12 cellular contexts compared by ENCODE assay signal in the genomic region with DNA sequence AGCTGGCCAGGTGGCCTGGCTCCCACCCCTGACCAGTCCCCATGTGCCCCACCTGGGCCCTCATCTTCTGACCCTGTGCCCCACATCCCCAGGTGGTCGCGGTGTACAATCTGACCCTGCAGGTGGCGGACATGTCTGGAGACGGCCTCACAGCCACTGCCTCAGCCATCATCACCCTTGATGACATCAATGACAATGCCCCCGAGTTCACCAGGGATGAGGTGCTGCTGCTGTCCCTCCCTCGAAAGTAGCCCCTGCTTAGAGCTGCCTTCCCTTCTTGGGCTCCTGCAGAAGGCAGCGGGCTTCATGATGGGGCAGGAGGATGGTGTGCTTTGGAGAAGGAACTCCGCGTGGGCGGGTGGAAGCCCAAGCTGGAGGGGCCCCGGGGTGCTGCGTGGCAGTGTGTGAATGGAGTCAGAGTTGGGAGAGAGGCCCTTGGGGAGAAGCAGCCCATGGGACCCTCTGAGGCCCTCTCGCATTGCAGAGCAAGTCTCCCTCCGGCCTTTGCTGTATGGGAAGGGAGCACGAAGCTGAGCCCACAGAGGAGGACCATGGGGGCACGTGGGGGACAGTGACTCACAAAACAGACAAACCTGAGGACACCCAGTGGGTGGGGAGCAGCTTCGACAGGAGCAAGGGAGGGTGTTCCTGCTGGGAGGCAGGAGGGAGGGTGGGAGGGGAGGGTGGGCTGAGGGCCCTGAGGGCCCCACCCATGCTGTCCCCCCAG. TPM values are rescaled to one million over a fixed set of nuclear protein-coding genes. Genes with fewer than 3 reads are reported as not detected.
DNase-seq lines count a peak whose midpoint lies in the region; ATAC-seq and TF ChIP-seq lines count a peak whose summit lies in the region.
"Had no signal": no experiment of that assay in that cellular context is flagged by ENCODE, and none has a peak within 500 bp of the region (broad histone marks: within the 10 kb centered on the region; RNA-seq: fewer than 3 reads in every experiment).

No MANE protein-coding gene starts in this region.

- POLR2A ChIA-PET in activated CD4-positive, alpha-beta memory T cell treated with anti-CD3 and anti-CD28 coated beads, Interleukin-2, amount 10 ng/mL, durations not matched to agents 7 days and 5 days (lab: Charles Lee) = no interaction called here

- ATAC-seq in left colon (peak; percentile 23), HG02884 (IDR thresholded peaks at IDR 0.05; ENCODE audit: unreplicated experiment) (no peak), HG03039 (IDR thresholded peaks at IDR 0.05; ENCODE audit: unreplicated experiment) (no peak)
- ATAC-seq: heart right ventricle had no signal

- intact Hi-C loops in left colon (cut with DNase I, micrococcal nuclease) = no loop called here

- DNase-seq in ACHN = peak; percentile 34
- peak; percentile 60 for DNase-seq in GM06990 (ENCODE audit: extremely low read depth, insufficient read length)
- peak; percentile 44 for DNase-seq in activated CD4-positive, alpha-beta memory T cell treated with anti-CD3 and anti-CD28 coated beads, Interleukin-2, amount 10 ng/mL, durations not matched to agents 7 days and 5 days
- no peak for DNase-seq in left colon
- DNase-seq in OCI-M2 (lab: John Stamatoyannopoulos, UW; ENCODE audit: unreplicated experiment) = no peak
- DNase-seq in SKM-1 (lab: John Stamatoyannopoulos, UW; ENCODE audit: unreplicated experiment) = no peak
- DNase-seq: activated gamma-delta T cell treated with Interleukin-2 at 50 U/mL for 16 hours, NCI-H524, sigmoid colon had no signal

- no peak overlapping the region for H3K4me3 Mint-ChIP-seq in activated CD4-positive, alpha-beta memory T cell treated with anti-CD3 and anti-CD28 coated beads, Interleukin-2, amount 10 ng/mL, durations not matched to agents 7 days and 5 days

- H3K27me3 Mint-ChIP-seq in activated CD4-positive, alpha-beta memory T cell treated with anti-CD3 and anti-CD28 coated beads, Interleukin-2, amount 10 ng/mL, durations not matched to agents 7 days and 5 days = peaks cover 3% of the 10 kb centered on the region

- H3K36me3 ChIP-seq in GM06990 (ENCODE audit: control insufficient read depth, insufficient read depth, low read length) = no peaks in the 10 kb centered on the region
- H3K36me3 ChIP-seq: heart right ventricle, sigmoid colon had no signal

- H3K4me3 ChIP-seq in GM06990 (replicated peaks; ENCODE audit: low read depth, low read length) = no peak overlapping the region
- H3K4me3 ChIP-seq: heart right ventricle, sigmoid colon had no signal

- in situ Hi-C loops in ACHN (cut with HindIII; ENCODE audit: low pct_ligation_motif_present, low pct_unique_long_range_greater_than_20kb, low sequenced_read_pairs) = no loop called here

- H3K9me3 Mint-ChIP-seq in activated CD4-positive, alpha-beta memory T cell treated with anti-CD3 and anti-CD28 coated beads, Interleukin-2, amount 10 ng/mL, durations not matched to agents 7 days and 5 days = no peaks in the 10 kb centered on the region

- H3K27me3 ChIP-seq in GM06990 (replicated peaks; ENCODE audit: control insufficient read depth, insufficient read depth, low read length) = no peaks in the 10 kb centered on the region; the same call in 1 of the 2 replicates

- no peaks in the 10 kb centered on the region for H3K36me3 Mint-ChIP-seq in activated CD4-positive, alpha-beta memory T cell treated with anti-CD3 and anti-CD28 coated beads, Interleukin-2, amount 10 ng/mL, durations not matched to agents 7 days and 5 days (ENCODE audit: low read depth)

- CTCF ChIA-PET in activated CD4-positive, alpha-beta memory T cell treated with anti-CD3 and anti-CD28 coated beads, Interleukin-2, amount 10 ng/mL, durations not matched to agents 7 days and 5 days (lab: Charles Lee) = no interaction called here

- no peak overlapping the region for H3K27ac Mint-ChIP-seq in activated CD4-positive, alpha-beta memory T cell treated with anti-CD3 and anti-CD28 coated beads, Interleukin-2, amount 10 ng/mL, durations not matched to agents 7 days and 5 days

- no peaks in the 10 kb centered on the region for H3K4me1 Mint-ChIP-seq in activated CD4-positive, alpha-beta memory T cell treated with anti-CD3 and anti-CD28 coated beads, Interleukin-2, amount 10 ng/mL, durations not matched to agents 7 days and 5 days

- TF ChIP-seq CTCF in GM06990 (IDR thresholded peaks at IDR 0.05; ENCODE audit: insufficient read depth, low read length, poor library complexity, severe bottlenecking) = no peak

RNA-seq across cellular contexts. Expression of a gene that starts 12.8 kb away (rescaled TPM):
- total RNA-seq in activated CD4-positive, alpha-beta memory T cell treated with anti-CD3 and anti-CD28 coated beads, Interleukin-2, amount 10 ng/mL, durations not matched to agents 7 days and 5 days = under 1 TPM; 0.23 to 0.53 TPM
- total RNA-seq in left colon = under 1 TPM; 0.34 to 0.59 TPM
- total RNA-seq: sigmoid colon had no signal

RNA-seq across cellular contexts. Expression of a gene that starts 16.0 kb away (rescaled TPM):
- total RNA-seq in activated CD4-positive, alpha-beta memory T cell treated with anti-CD3 and anti-CD28 coated beads, Interleukin-2, amount 10 ng/mL, durations not matched to agents 7 days and 5 days = not detected
- not detected for total RNA-seq in left colon
- total RNA-seq: sigmoid colon had no signal

RNA-seq across cellular contexts. Expression of a gene that starts 30.0 kb away (rescaled TPM):
- 1 to 10 TPM; 6.6 to 6.8 TPM for total RNA-seq in activated CD4-positive, alpha-beta memory T cell treated with anti-CD3 and anti-CD28 coated beads, Interleukin-2, amount 10 ng/mL, durations not matched to agents 7 days and 5 days
- 1 to 10 TPM; 4.4 to 7.0 TPM for total RNA-seq in left colon

Comparison
In these comparisons a context has a peak if more than half of its experiments do, and no peak if none do; other contexts are left out.
1. DNase-seq: peak in ACHN (single experiment), GM06990 (single experiment) and activated CD4-positive, alpha-beta memory T cell treated with anti-CD3 and anti-CD28 coated beads, Interleukin-2, amount 10 ng/mL, durations not matched to agents 7 days and 5 days (single experiment); none in left colon (0 of 2), OCI-M2 (single experiment) and SKM-1 (single experiment).